19 cellular contexts compared by ENCODE assay signal in genomic region chr5:87029951-87030350, GRCh38.
"Had no signal": no experiment of that assay in that cellular context is flagged by ENCODE, and none has a peak within 500 bp of the region (broad histone marks: within the 10 kb centered on the region; RNA-seq: fewer than 3 reads in every experiment).

No MANE protein-coding gene starts in this region.

- H3K4me1 Mint-ChIP-seq: nephron had no signal

- H3K36me3 Mint-ChIP-seq: activated CD4-positive, alpha-beta memory T cell treated with anti-CD3 and anti-CD28 coated beads for 36 hours; stimulated activated naive B cell treated with anti-CD40 and anti-IgM and Interleukin-4, amounts not matched to agents 10 μg/mL and 1 μg/mL and 100 μg/mL, for 72 hours; type B pancreatic cell had no signal

- H3K27ac Mint-ChIP-seq: activated CD4-positive, alpha-beta memory T cell treated with anti-CD3 and anti-CD28 coated beads for 36 hours; activated naive CD8-positive, alpha-beta T cell treated with anti-CD3 and anti-CD28 coated beads, Interleukin-2, amount 50 U/mL, for 24 hours; activated T-cell treated with anti-CD3 and anti-CD28 coated beads, Interleukin-2, amount 50 U/mL, for 72 hours; nephron; stimulated activated naive B cell treated with anti-CD40 and anti-IgM and Interleukin-4, amounts not matched to agents 10 μg/mL and 1 μg/mL and 100 μg/mL, for 72 hours; T-helper 1 cell treated with Interleukin-12 subunit alpha and Interleukin-12 subunit beta and Interleukin-4 antibody, amounts not matched to agents 30 μg/mL and 1 μg/mL, for 36 hours; type B pancreatic cell had no signal

- H3K9me3 ChIP-seq: left ventricle myocardium inferior, vagina had no signal

- DNase-seq: activated CD4-positive, alpha-beta memory T cell treated with anti-CD3 and anti-CD28 coated beads for 36 hours; activated CD4-positive, alpha-beta T cell treated with anti-CD3 and anti-CD28 coated beads for 48 hours; activated effector memory CD4-positive, alpha-beta T cell treated with anti-CD3 and anti-CD28 coated beads, Interleukin-2, amount 50 U/mL, for 16 hours; activated naive CD4-positive, alpha-beta T cell treated with anti-CD3 and anti-CD28 coated beads, Interleukin-2, amount 50 U/mL, for 16 hours; activated naive CD8-positive, alpha-beta T cell treated with anti-CD3 and anti-CD28 coated beads, Interleukin-2, amount 50 U/mL, for 24 hours; activated T-cell treated with anti-CD3 and anti-CD28 coated beads, Interleukin-2, amount 50 U/mL, for 72 hours; left ventricle myocardium inferior; mammary epithelial cell; occipital lobe; small intestine; stimulated activated CD4-positive, alpha-beta T cell treated with anti-CD3 and anti-CD28 coated beads, Interleukin-2, amount 100 ng/mL, for 48 hours; stimulated activated CD8-positive, alpha-beta memory T cell treated with anti-CD3 and anti-CD28 coated beads, Interleukin-4, amount 100 ng/mL, for 48 hours; stimulated activated naive B cell treated with anti-CD40 and anti-IgM and Interleukin-4, amounts not matched to agents 10 μg/mL and 1 μg/mL and 100 μg/mL, for 72 hours; T1000 had no signal

- H3K27me3 Mint-ChIP-seq: activated CD4-positive, alpha-beta memory T cell treated with anti-CD3 and anti-CD28 coated beads for 36 hours; activated naive CD8-positive, alpha-beta T cell treated with anti-CD3 and anti-CD28 coated beads, Interleukin-2, amount 50 U/mL, for 24 hours; stimulated activated naive B cell treated with anti-CD40 and anti-IgM and Interleukin-4, amounts not matched to agents 10 μg/mL and 1 μg/mL and 100 μg/mL, for 72 hours had no signal

- H3K27me3 ChIP-seq: vagina had no signal

- H3K27ac ChIP-seq: left ventricle myocardium inferior, vagina had no signal

- H3K4me3 ChIP-seq: left ventricle myocardium inferior, vagina had no signal

- H3K36me3 ChIP-seq: left ventricle myocardium inferior, vagina had no signal

- H3K4me1 ChIP-seq: left ventricle myocardium inferior, vagina had no signal

- H3K9me3 Mint-ChIP-seq: activated CD4-positive, alpha-beta memory T cell treated with anti-CD3 and anti-CD28 coated beads for 36 hours; stimulated activated naive B cell treated with anti-CD40 and anti-IgM and Interleukin-4, amounts not matched to agents 10 μg/mL and 1 μg/mL and 100 μg/mL, for 72 hours; T-helper 1 cell treated with Interleukin-12 subunit alpha and Interleukin-12 subunit beta and Interleukin-4 antibody, amounts not matched to agents 30 μg/mL and 1 μg/mL, for 36 hours; type B pancreatic cell had no signal

- H3K4me3 Mint-ChIP-seq: activated CD4-positive, alpha-beta memory T cell treated with anti-CD3 and anti-CD28 coated beads for 36 hours; activated naive CD8-positive, alpha-beta T cell treated with anti-CD3 and anti-CD28 coated beads, Interleukin-2, amount 50 U/mL, for 24 hours; activated T-cell treated with anti-CD3 and anti-CD28 coated beads, Interleukin-2, amount 50 U/mL, for 72 hours; nephron; stimulated activated naive B cell treated with anti-CD40 and anti-IgM and Interleukin-4, amounts not matched to agents 10 μg/mL and 1 μg/mL and 100 μg/mL, for 72 hours; T-helper 1 cell treated with Interleukin-12 subunit alpha and Interleukin-12 subunit beta and Interleukin-4 antibody, amounts not matched to agents 30 μg/mL and 1 μg/mL, for 36 hours; type B pancreatic cell had no signal

- ATAC-seq: activated naive CD8-positive, alpha-beta T cell treated with anti-CD3 and anti-CD28 coated beads, Interleukin-2, amount 50 U/mL, for 24 hours; activated T-cell treated with anti-CD3 and anti-CD28 coated beads, Interleukin-2, amount 50 U/mL, for 72 hours; sciatic nerve; stimulated activated naive B cell treated with anti-CD40 and anti-IgM and Interleukin-4, amounts not matched to agents 10 μg/mL and 1 μg/mL and 100 μg/mL, for 72 hours had no signal
